In the genomic region with DNA sequence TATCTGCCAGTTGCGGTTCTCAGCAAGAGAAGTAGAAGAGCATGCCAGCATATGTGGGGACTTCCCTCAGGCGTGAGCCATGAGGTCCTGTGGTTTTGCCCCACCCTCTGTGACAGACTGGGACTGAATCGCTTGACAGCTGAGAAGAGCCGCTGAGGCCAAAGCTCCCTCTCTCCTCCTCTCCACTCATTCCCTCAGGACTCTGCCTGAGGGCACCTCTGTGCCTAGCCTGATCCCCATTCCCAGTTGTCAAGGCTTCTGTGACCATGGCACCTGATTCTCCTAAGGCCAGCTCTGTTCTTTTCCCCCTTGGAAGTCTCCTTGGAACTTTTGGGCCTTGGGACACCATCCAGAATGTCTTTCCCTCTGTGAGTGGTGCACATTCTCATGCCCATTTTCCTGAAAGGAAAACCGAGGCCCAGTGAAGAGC, we compare ENCODE assay signal across 9 cellular contexts. TPM values are rescaled to one million over a fixed set of nuclear protein-coding genes. Genes with fewer than 3 reads are reported as not detected.
A peak's percentile ranks its signal among the peaks of the same experiment; 100 is the strongest.
DNase-seq lines count a peak whose midpoint lies in the region; ATAC-seq and TF ChIP-seq lines count a peak whose summit lies in the region.
"Had no signal": no experiment of that assay in that cellular context is flagged by ENCODE, and none has a peak within 500 bp of the region (broad histone marks: within the 10 kb centered on the region; RNA-seq: fewer than 3 reads in every experiment).

No MANE protein-coding gene starts in this region.

- no peak overlapping the region for H3K27ac ChIP-seq in right cardiac atrium (ENCODE audit: low read length)
- H3K27ac ChIP-seq: neutrophil had no signal

- WGBS in right cardiac atrium = 55% methylated on average over 5 of the region's 5 CpGs

- H3K4me3 ChIP-seq in right cardiac atrium (ENCODE audit: low read length) = no peak overlapping the region

- ATAC-seq in HG03060 (IDR thresholded peaks at IDR 0.05; ENCODE audit: low read depth, unreplicated experiment) (peak; percentile 70), right cardiac atrium (peak; percentile 42 to 44), HG03439 (IDR thresholded peaks at IDR 0.05; ENCODE audit: unreplicated experiment) (no peak)
- peak; percentile 98 for ATAC-seq in stimulated activated naive CD8-positive, alpha-beta T cell treated with anti-CD3 and anti-CD28 coated beads, Interleukin-15, Interleukin-2, amounts not matched to agents 100 U/mL and 50 U/mL, for 24 hours

- H3K9me3 ChIP-seq in right cardiac atrium (ENCODE audit: control insufficient read depth, low read length) = no peaks in the 10 kb centered on the region
- H3K9me3 ChIP-seq: neutrophil had no signal

- no peak for TF ChIP-seq CTCF in GM10266 (IDR thresholded peaks at IDR 0.05; ENCODE audit: control insufficient read depth, insufficient read depth, low read depth, missing control alignments)

- no peaks in the 10 kb centered on the region for H3K27me3 ChIP-seq in right cardiac atrium (ENCODE audit: control insufficient read depth, insufficient read depth)

- peak; percentile 47 for DNase-seq in GM10266 (ENCODE audit: extremely low spot score)
- DNase-seq in activated CD4-positive, alpha-beta T cell treated with anti-CD3 and anti-CD28 coated beads, Interleukin-2, amount 50 U/mL, for 1 hour = peak; percentile 36
- DNase-seq in right cardiac atrium = peak in 1 of 3 donors; percentile 57
- DNase-seq in stimulated activated naive CD8-positive, alpha-beta T cell treated with anti-CD3 and anti-CD28 coated beads, Interleukin-15, Interleukin-2, amounts not matched to agents 100 U/mL and 50 U/mL, for 24 hours = peak; percentile 67
- no peak for DNase-seq in NCI-H1092 treated with DMSO at 0.1 percent for 48 hours (lab: John Stamatoyannopoulos, UW)
- DNase-seq in NCI-H1417 treated with DMSO at 0.1 percent for 48 hours (lab: John Stamatoyannopoulos, UW) = no peak

- intact Hi-C loops in right cardiac atrium (cut with DNase I) = no loop called here

- no peaks in the 10 kb centered on the region for H3K4me1 ChIP-seq in right cardiac atrium (ENCODE audit: control insufficient read depth, insufficient read depth, low read length)

RNA-seq across cellular contexts. Expression of a gene that starts 27.0 kb away (rescaled TPM):
- 1 to 10 TPM in 3 of 4 donors, under 1 TPM in 1; 0.47 to 2.5 (median 1.6) TPM for total RNA-seq in right cardiac atrium
- 1.1 TPM for polyA plus RNA-seq in right cardiac atrium

RNA-seq across cellular contexts. Expression of a gene that starts 30.2 kb away (rescaled TPM):
- not detected for total RNA-seq in right cardiac atrium
- polyA plus RNA-seq in right cardiac atrium = not detected

RNA-seq across cellular contexts. Expression of a gene that starts 56.4 kb away (rescaled TPM):
- under 1 TPM; 0.42 to 0.97 (median 0.52) TPM for total RNA-seq in right cardiac atrium
- 0.38 TPM for polyA plus RNA-seq in right cardiac atrium

Comparison
In these comparisons a context has a peak if more than half of its experiments do, and no peak if none do; other contexts are left out.
1. DNase-seq: peak in GM10266 (single experiment), activated CD4-positive, alpha-beta T cell treated with anti-CD3 and anti-CD28 coated beads, Interleukin-2, amount 50 U/mL, for 1 hour (single experiment) and stimulated activated naive CD8-positive, alpha-beta T cell treated with anti-CD3 and anti-CD28 coated beads, Interleukin-15, Interleukin-2, amounts not matched to agents 100 U/mL and 50 U/mL, for 24 hours (single experiment); none in NCI-H1092 treated with DMSO at 0.1 percent for 48 hours (single experiment) and NCI-H1417 treated with DMSO at 0.1 percent for 48 hours (single experiment).